Comparison of ENCODE assay signal across 8 cellular contexts in the genomic region with DNA sequence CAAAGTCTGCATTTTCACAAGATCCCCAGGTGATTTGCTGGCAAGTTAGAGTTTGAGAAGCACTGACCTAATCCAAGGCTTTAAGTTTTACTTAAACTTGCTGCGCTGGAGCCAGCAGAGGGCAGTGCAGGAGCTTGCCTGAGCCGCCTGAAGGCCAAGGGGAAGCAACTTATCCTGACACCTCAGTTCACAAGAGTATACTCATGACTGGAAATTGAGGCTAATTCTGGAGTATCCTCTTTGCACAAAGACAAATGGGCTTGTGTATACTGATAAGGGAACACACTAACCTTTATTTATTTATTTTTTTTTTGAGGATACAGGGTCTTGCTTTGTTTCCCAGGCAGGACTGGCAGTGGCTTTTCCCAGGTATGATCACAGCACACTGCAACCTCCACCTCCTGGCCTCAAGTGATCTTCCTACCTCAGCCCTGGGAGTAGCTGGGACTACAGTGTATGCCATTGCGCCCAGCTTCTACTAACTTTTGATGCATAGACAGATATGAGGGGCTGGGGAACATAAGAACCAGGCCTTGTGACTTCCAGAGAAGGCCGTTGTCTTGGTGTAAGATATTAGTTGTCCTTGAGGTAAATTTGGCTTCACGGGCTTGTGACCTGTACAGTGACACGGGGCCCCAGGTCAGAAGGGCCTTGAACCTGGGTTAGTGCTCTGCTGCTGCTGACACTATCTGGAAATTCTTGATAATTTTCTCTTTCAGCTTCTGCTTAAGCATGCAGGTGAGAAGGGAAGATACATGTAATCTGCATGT. TPM values are rescaled to one million over a fixed set of nuclear protein-coding genes. Genes with fewer than 3 reads are reported as not detected.
DNase-seq lines count a peak whose midpoint lies in the region; ATAC-seq and TF ChIP-seq lines count a peak whose summit lies in the region.

No MANE protein-coding gene starts in this region.

- in situ Hi-C loops in astrocyte of the cerebellum (cut with HindIII; ENCODE audit: low sequenced_read_pairs) = no loop called here

- ATAC-seq in GM21723 (IDR thresholded peaks at IDR 0.05; ENCODE audit: unreplicated experiment) = peak; percentile 57
- ATAC-seq in GM21381 (IDR thresholded peaks at IDR 0.05; ENCODE audit: unreplicated experiment) = no peak

- peak; percentile 68 for DNase-seq in Daoy (ENCODE audit: low read depth)
- DNase-seq in LoVo (ENCODE audit: low spot score) = peak; percentile 59
- DNase-seq in T-helper 9 cell = peak; percentile 62
- DNase-seq in astrocyte of the cerebellum (ENCODE audit: low read depth) = peak; percentile 20
- DNase-seq in hippocampal formation (lab: John Stamatoyannopoulos, UW) = peak; percentile 34 to 45
- peak; percentile 70 for DNase-seq in stimulated activated CD4-positive, alpha-beta T cell treated with anti-CD3 and anti-CD28 coated beads, Interleukin-12 subunit alpha, Interleukin-12 subunit beta, amount 100 ng/mL, for 4 hours

- peak; percentile 91 for TF ChIP-seq CTCF in astrocyte of the cerebellum (IDR thresholded peaks at IDR 0.05; ENCODE audit: low read depth, low read length, missing control alignments)

- H3K4me3 ChIP-seq in astrocyte of the cerebellum (ENCODE audit: low read depth, low read length) = no peak overlapping the region

RNA-seq across cellular contexts. Expression of a gene that starts 29.0 kb away (rescaled TPM):
- not detected in 2 replicates for total RNA-seq in Daoy (2014; rRNA removed; shearing (Covaris generic))

RNA-seq across cellular contexts. Expression of a gene that starts 35.8 kb away (rescaled TPM):
- total RNA-seq in Daoy (2014; rRNA removed; shearing (Covaris generic)) = not detected in 2 replicates

Comparison
In these comparisons a context has a peak if more than half of its experiments do, and no peak if none do; other contexts are left out.
1. DNase-seq: peak in every context shown above with its lines; median percentile 70 in stimulated activated CD4-positive, alpha-beta T cell treated with anti-CD3 and anti-CD28 coated beads, Interleukin-12 subunit alpha, Interleukin-12 subunit beta, amount 100 ng/mL, for 4 hours; 68 in Daoy; 62 in T-helper 9 cell; 59 in LoVo; 40 in hippocampal formation; 20 in astrocyte of the cerebellum.